Comparison of ENCODE assay signal across 11 cellular contexts in the genomic region with DNA sequence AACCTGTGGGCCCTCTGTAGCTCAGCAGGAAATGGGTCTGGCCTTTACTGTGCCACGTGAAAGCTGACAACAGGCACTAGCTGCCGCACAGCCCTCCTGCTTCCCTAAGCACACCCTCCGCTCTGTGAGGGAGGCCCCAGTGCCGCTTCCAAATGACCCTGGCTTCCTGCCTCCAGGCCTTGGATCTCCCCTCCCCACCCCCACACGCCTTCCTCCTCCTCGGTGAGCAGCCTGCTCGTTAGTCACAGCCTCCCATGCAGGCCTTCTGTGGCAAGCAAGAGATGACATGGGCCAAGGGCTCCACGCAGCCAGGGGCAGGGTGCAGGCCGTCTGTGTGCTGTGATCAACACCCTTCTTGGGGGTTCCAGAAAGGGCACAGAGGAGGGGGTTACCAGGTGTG. TPM values are rescaled to one million over a fixed set of nuclear protein-coding genes. Genes with fewer than 3 reads are reported as not detected.
DNase-seq lines count a peak whose midpoint lies in the region; ATAC-seq and TF ChIP-seq lines count a peak whose summit lies in the region.
"Had no signal": no experiment of that assay in that cellular context is flagged by ENCODE, and none has a peak within 500 bp of the region (broad histone marks: within the 10 kb centered on the region; RNA-seq: fewer than 3 reads in every experiment).

No MANE protein-coding gene starts in this region.

- no peak overlapping the region for H3K27ac ChIP-seq in fibroblast of lung (ENCODE audit: insufficient read depth, low read length)
- H3K27ac ChIP-seq: 22Rv1, WERI-Rb-1 had no signal

- no peak overlapping the region for H3K4me2 ChIP-seq in fibroblast of lung (ENCODE audit: extremely low read depth, insufficient read depth, low read length)

- no peak overlapping the region for H3K9ac ChIP-seq in fibroblast of lung (ENCODE audit: insufficient read depth, low read length)

- H3K79me2 ChIP-seq in fibroblast of lung (ENCODE audit: control insufficient read depth, insufficient read depth, low read length), result no peaks in the 10 kb centered on the region

- H3K4me1 ChIP-seq in fibroblast of lung (ENCODE audit: control insufficient read depth, extremely low read depth, insufficient read depth, low read length), result peaks cover 8% of the 10 kb centered on the region

- H3K9me3 ChIP-seq in fibroblast of lung (ENCODE audit: control insufficient read depth, insufficient read depth, low read depth, low read length), result no peaks in the 10 kb centered on the region

- no peak overlapping the region for H2AFZ ChIP-seq in fibroblast of lung (ENCODE audit: low read length)

- no peak overlapping the region for H3K4me3 ChIP-seq in fibroblast of lung (replicated peaks in 1 of 4; ENCODE audit: control extremely low read depth in 1 of 4, insufficient read depth in 1 of 4, low read depth in 3 of 4, low read length in 4 of 4)

- H3K36me3 Mint-ChIP-seq in activated T-cell treated with anti-CD3 and anti-CD28 coated beads, Interleukin-2, amount 50 U/mL, for 72 hours (ENCODE audit: insufficient read depth in 2 of 2), result no peaks in the 10 kb centered on the region

- ATAC-seq in HG02938 (IDR thresholded peaks at IDR 0.05; ENCODE audit: unreplicated experiment), result no peak
- ATAC-seq in activated T-cell treated with anti-CD3 and anti-CD28 coated beads, Interleukin-2, amount 50 U/mL, for 72 hours (replicated peaks in 1 of 2), result no peak

- no peak overlapping the region for H3K27ac Mint-ChIP-seq in activated T-cell treated with anti-CD3 and anti-CD28 coated beads, Interleukin-2, amount 50 U/mL, for 72 hours
- H3K27ac Mint-ChIP-seq: stimulated activated naive CD8-positive, alpha-beta T cell treated with anti-CD3 and anti-CD28 coated beads, Interleukin-15, Interleukin-2, amounts not matched to agents 100 ng/mL and 50 ng/mL, for 24 hours had no signal

- H3K27me3 Mint-ChIP-seq in activated T-cell treated with anti-CD3 and anti-CD28 coated beads, Interleukin-2, amount 50 U/mL, for 72 hours (ENCODE audit: low read depth), result no peaks in the 10 kb centered on the region
- H3K27me3 Mint-ChIP-seq: stimulated activated naive CD8-positive, alpha-beta T cell treated with anti-CD3 and anti-CD28 coated beads, Interleukin-15, Interleukin-2, amounts not matched to agents 100 ng/mL and 50 ng/mL, for 24 hours had no signal

- no peaks in the 10 kb centered on the region for H3K27me3 ChIP-seq in fibroblast of lung (ENCODE audit: control insufficient read depth, insufficient read depth, low read length)

- no peaks in the 10 kb centered on the region for H3K4me1 Mint-ChIP-seq in activated T-cell treated with anti-CD3 and anti-CD28 coated beads, Interleukin-2, amount 50 U/mL, for 72 hours (ENCODE audit: low read depth)

- H3K4me3 Mint-ChIP-seq in activated T-cell treated with anti-CD3 and anti-CD28 coated beads, Interleukin-2, amount 50 U/mL, for 72 hours, result no peak overlapping the region
- H3K4me3 Mint-ChIP-seq: stimulated activated naive CD8-positive, alpha-beta T cell treated with anti-CD3 and anti-CD28 coated beads, Interleukin-15, Interleukin-2, amounts not matched to agents 100 ng/mL and 50 ng/mL, for 24 hours had no signal

- no peaks in the 10 kb centered on the region for H4K20me1 ChIP-seq in fibroblast of lung (ENCODE audit: control insufficient read depth, extremely low read depth, insufficient read depth, low read length)

- peaks cover 12% of the 10 kb centered on the region for H3K36me3 ChIP-seq in fibroblast of lung (ENCODE audit: control insufficient read depth, insufficient read depth, low read length)

- TF ChIP-seq CTCF in fibroblast of lung (conservative IDR thresholded peaks at IDR 0.05 in 1 of 2, IDR thresholded peaks at IDR 0.05 in 1 of 2; ENCODE audit: low read depth in 1 of 2, low read length in 2 of 2), result no peak

- H3K9me3 Mint-ChIP-seq in activated T-cell treated with anti-CD3 and anti-CD28 coated beads, Interleukin-2, amount 50 U/mL, for 72 hours, result no peaks in the 10 kb centered on the region
- H3K9me3 Mint-ChIP-seq: stimulated activated naive CD8-positive, alpha-beta T cell treated with anti-CD3 and anti-CD28 coated beads, Interleukin-15, Interleukin-2, amounts not matched to agents 100 ng/mL and 50 ng/mL, for 24 hours had no signal

- DNase-seq in DMS153 treated with DMSO at 0.1 percent for 48 hours (lab: John Stamatoyannopoulos, UW; ENCODE audit: unreplicated experiment) (peak; percentile 92), DMS153 (lab: John Stamatoyannopoulos, UW) (no peak), NOMO-1 treated with DMSO at 0.1 percent for 48 hours (lab: John Stamatoyannopoulos, UW; ENCODE audit: unreplicated experiment) (peak; percentile 100), fibroblast of lung (ENCODE audit: low read depth in 2 of 2) (peak; percentile 73 to 82), renal cortical epithelial cell (ENCODE audit: low read depth) (peak; percentile 30), kidney tubule cell (ENCODE audit: low spot score) (no peak)
- no peak for DNase-seq in activated T-cell treated with anti-CD3 and anti-CD28 coated beads, Interleukin-2, amount 50 U/mL, for 72 hours
- DNase-seq: WERI-Rb-1 had no signal

RNA-seq across cellular contexts. Expression of gene RASL10A, which starts 15.3 kb away (rescaled TPM):
- total RNA-seq in fibroblast of lung (not detected in 2 replicates), renal cortical epithelial cell (0.15 TPM in 1 of 2 replicates, not detected in the other)
- polyA plus RNA-seq in fibroblast of lung, result not detected in 2 replicates
- not detected in 2 replicates for polyA plus RNA-seq in fibroblast of lung (2012)
- not detected in 2 replicates for polyA minus RNA-seq in fibroblast of lung (ENCODE audit: low replicate concordance)
- total RNA-seq in activated T-cell treated with anti-CD3 and anti-CD28 coated beads, Interleukin-2, amount 50 U/mL, for 72 hours, result under 1 TPM in 1 of 2 donors, not detected in 1; 0.84 TPM

RNA-seq across cellular contexts. Expression of gene GAS2L1, which starts 24.3 kb away (rescaled TPM):
- total RNA-seq in fibroblast of lung, result 6.9 and 8.9 TPM in 2 replicates
- 5.4 and 7.5 TPM in 2 replicates for polyA plus RNA-seq in fibroblast of lung
- 14.0 and 20.5 TPM in 2 replicates for polyA plus RNA-seq in fibroblast of lung (2012)
- polyA minus RNA-seq in fibroblast of lung (ENCODE audit: low replicate concordance), result 6.9 and 8.0 TPM in 2 replicates
- total RNA-seq in renal cortical epithelial cell, result 8.0 and 18.7 TPM in 2 replicates
- total RNA-seq in activated T-cell treated with anti-CD3 and anti-CD28 coated beads, Interleukin-2, amount 50 U/mL, for 72 hours, result under 1 TPM; 0.41 to 0.79 TPM

RNA-seq across cellular contexts. Expression of gene AP1B1, which starts 57.6 kb away (rescaled TPM):
- total RNA-seq in fibroblast of lung (26.2 and 44.1 TPM in 2 replicates), renal cortical epithelial cell (66.5 and 96.6 TPM in 2 replicates)
- 45.6 and 76.0 TPM in 2 replicates for polyA plus RNA-seq in fibroblast of lung
- 48.5 and 68.2 TPM in 2 replicates for polyA plus RNA-seq in fibroblast of lung (2012)
- 277 and 307 TPM in 2 replicates for polyA minus RNA-seq in fibroblast of lung (ENCODE audit: low replicate concordance)
- 10 to 100 TPM; 57.9 to 59.8 TPM for total RNA-seq in activated T-cell treated with anti-CD3 and anti-CD28 coated beads, Interleukin-2, amount 50 U/mL, for 72 hours

Comparison
In these comparisons a context has a peak if more than half of its experiments do, and no peak if none do; other contexts are left out.
1. DNase-seq: peak in DMS153 treated with DMSO at 0.1 percent for 48 hours (single experiment), NOMO-1 treated with DMSO at 0.1 percent for 48 hours (single experiment), fibroblast of lung (2 of 2) and renal cortical epithelial cell (single experiment); none in DMS153 (single experiment), activated T-cell treated with anti-CD3 and anti-CD28 coated beads, Interleukin-2, amount 50 U/mL, for 72 hours (0 of 2) and kidney tubule cell (single experiment).